Comparison of ENCODE assay signal across 8 cellular contexts in genomic region chr7:150448789-150449147, GRCh38. TPM values are rescaled to one million over a fixed set of nuclear protein-coding genes. Genes with fewer than 3 reads are reported as not detected.
DNase-seq lines count a peak whose midpoint lies in the region; ATAC-seq and TF ChIP-seq lines count a peak whose summit lies in the region.

No MANE protein-coding gene starts in this region.

- CTCF ChIA-PET in activated naive CD4-positive, alpha-beta T cell treated with anti-CD3 and anti-CD28 coated beads for 36 hours (lab: Charles Lee): interaction anchor here (0.6 to 5.3 kb wide), 50 partner anchors 9 to 312 kb away, joined by 3 to 43 read pairs (median 4); partner anchors contain the start of genes GIMAP2, GIMAP4, GIMAP6 and GIMAP7

- 2% methylated on average over 6 of the region's 6 CpGs for WGBS in prostate gland

- no peaks in the 10 kb centered on the region for H3K9me3 Mint-ChIP-seq in activated naive CD4-positive, alpha-beta T cell treated with anti-CD3 and anti-CD28 coated beads for 36 hours

- H3K36me3 Mint-ChIP-seq in activated naive CD4-positive, alpha-beta T cell treated with anti-CD3 and anti-CD28 coated beads for 36 hours (ENCODE audit: low read depth): peaks cover 16% of the 10 kb centered on the region

- peak; percentile 33 to 87 (median 81) for TF ChIP-seq CTCF in prostate gland (IDR thresholded peaks at IDR 0.05)

- ATAC-seq in GM21717 (IDR thresholded peaks at IDR 0.05; ENCODE audit: unreplicated experiment): peak; percentile 57

- no peaks in the 10 kb centered on the region for H3K27me3 Mint-ChIP-seq in activated naive CD4-positive, alpha-beta T cell treated with anti-CD3 and anti-CD28 coated beads for 36 hours (ENCODE audit: low read depth)

- no peaks in the 10 kb centered on the region for H3K36me3 ChIP-seq in prostate gland

- no peaks in the 10 kb centered on the region for H3K4me1 ChIP-seq in prostate gland (replicated peaks)

- peak overlapping the region; percentile 99 for H3K27ac Mint-ChIP-seq in activated naive CD4-positive, alpha-beta T cell treated with anti-CD3 and anti-CD28 coated beads for 36 hours

- H3K27ac ChIP-seq in prostate gland: no peak overlapping the region

- in situ Hi-C loops in SK-MEL-5 (cut with HindIII; ENCODE audit: low pct_unique_long_range_greater_than_20kb, low sequenced_read_pairs): no loop called here

- H3K9me3 ChIP-seq in prostate gland: no peaks in the 10 kb centered on the region

- no peak for TF ChIP-seq POLR2A in prostate gland (IDR thresholded peaks at IDR 0.05)

- H3K4me3 ChIP-seq in prostate gland: no peak overlapping the region

- DNase-seq in DMS153 treated with DMSO at 0.1 percent for 48 hours (lab: John Stamatoyannopoulos, UW; ENCODE audit: unreplicated experiment) (peak; percentile 49), M059J (ENCODE audit: low read depth) (peak; percentile 55), SK-MEL-5 (ENCODE audit: low read depth, low spot score) (peak; percentile 81), head of caudate nucleus (peak; percentile 71 to 93 (median 82)), prostate gland (ENCODE audit: low spot score) (peak; percentile 55), ureter (ENCODE audit: low spot score) (peak; percentile 86)
- peak; percentile 95 for DNase-seq in activated naive CD4-positive, alpha-beta T cell treated with anti-CD3 and anti-CD28 coated beads for 36 hours

- peaks cover 42% of the 10 kb centered on the region for H3K4me1 Mint-ChIP-seq in activated naive CD4-positive, alpha-beta T cell treated with anti-CD3 and anti-CD28 coated beads for 36 hours (ENCODE audit: low read depth)

- peak overlapping the region; percentile 98 for H3K4me3 Mint-ChIP-seq in activated naive CD4-positive, alpha-beta T cell treated with anti-CD3 and anti-CD28 coated beads for 36 hours

- intact Hi-C loops in activated naive CD4-positive, alpha-beta T cell treated with anti-CD3 and anti-CD28 coated beads for 36 hours (cut with micrococcal nuclease): loop anchor here (1.0 to 2.0 kb wide), 5 partner anchors 116 to 307 kb away; no protein-coding TSS in a partner anchor
- intact Hi-C loops in head of caudate nucleus (cut with DNase I): loop anchor here (5.0 kb wide), 1 partner anchor 309 kb away; no protein-coding TSS in a partner anchor
- intact Hi-C loops in prostate gland (cut with DNase I): loop anchor here (2.0 kb wide), 1 partner anchor 308 kb away; no protein-coding TSS in a partner anchor

- H3K27me3 ChIP-seq in prostate gland (replicated peaks; ENCODE audit: insufficient read depth): no peaks in the 10 kb centered on the region

RNA-seq across cellular contexts. Expression of gene GIMAP8, which starts 1.7 kb away (rescaled TPM):
- total RNA-seq in M059J (2014; rRNA removed; shearing (Covaris generic)): not detected in 2 replicates
- not detected in 2 replicates for total RNA-seq in SK-MEL-5 (2014; rRNA removed; shearing (Covaris generic))
- polyA plus RNA-seq in SK-MEL-5 (2015; cell fraction: cytosol; rRNA removed): not detected in 2 replicates
- not detected in 2 replicates for polyA plus RNA-seq in SK-MEL-5 (2015; cell fraction: nucleus; rRNA removed)
- total RNA-seq in activated naive CD4-positive, alpha-beta T cell treated with anti-CD3 and anti-CD28 coated beads for 36 hours: 1 to 10 TPM; 9.1 to 9.7 TPM
- total RNA-seq in prostate gland (1 to 10 TPM; 2.5 to 6.5 TPM), ureter (13.6 TPM)
